Comparison of ENCODE assay signal across 12 cellular contexts in genomic region chr3:149702691-149703426, GRCh38. TPM values are rescaled to one million over a fixed set of nuclear protein-coding genes. Genes with fewer than 3 reads are reported as not detected.
DNase-seq lines count a peak whose midpoint lies in the region; ATAC-seq and TF ChIP-seq lines count a peak whose summit lies in the region.
"Had no signal": no experiment of that assay in that cellular context is flagged by ENCODE, and none has a peak within 500 bp of the region (broad histone marks: within the 10 kb centered on the region; RNA-seq: fewer than 3 reads in every experiment).

No MANE protein-coding gene starts in this region.

- ATAC-seq in Right ventricle myocardium inferior (peak; percentile 82), GM21619 (IDR thresholded peaks at IDR 0.05; ENCODE audit: unreplicated experiment) (no peak)

- TF ChIP-seq CTCF in right atrium auricular region (IDR thresholded peaks at IDR 0.05) (no peak), tibial nerve (IDR thresholded peaks at IDR 0.05) (no peak)

- no peaks in the 10 kb centered on the region for H3K36me3 Mint-ChIP-seq in activated T-helper 1 cell treated with anti-CD3 and anti-CD28 coated beads, Interleukin-12 subunit alpha, Interleukin-12 subunit beta, Interleukin-2, Interleukin-4 antibody, amounts not matched to agents 30 ng/mL and 10 ng/mL and 1 ng/mL, durations not matched to agents 14 hours and 24 hours and 36 hours (ENCODE audit: low read depth)
- H3K36me3 Mint-ChIP-seq: CD4-positive, CD25-positive, alpha-beta regulatory T cell; naive B cell had no signal

- no peak for DNase-seq in Right ventricle myocardium inferior (ENCODE audit: missing footprints)
- no peak for DNase-seq in right atrium auricular region (ENCODE audit: low spot score)
- no peak for DNase-seq in activated T-helper 1 cell treated with anti-CD3 and anti-CD28 coated beads, Interleukin-12 subunit alpha, Interleukin-12 subunit beta, Interleukin-2, Interleukin-4 antibody, amounts not matched to agents 30 ng/mL and 10 ng/mL and 1 ng/mL, durations not matched to agents 14 hours and 24 hours and 36 hours (ENCODE audit: low spot score)
- peak; percentile 33 for DNase-seq in glomerular visceral epithelial cell (ENCODE audit: extremely low spot score)
- peak in 1 of 2 donors; percentile 9 for DNase-seq in tibial nerve (ENCODE audit: low spot score in 2 of 2)
- DNase-seq in NCI-H146 (lab: John Stamatoyannopoulos, UW) = no peak
- DNase-seq in RPMI8226 = no peak
- DNase-seq: naive B cell, NCI-H510A treated with DMSO at 0.1 percent for 48 hours, WERI-Rb-1 had no signal

- H3K4me1 ChIP-seq in right atrium auricular region (no peaks in the 10 kb centered on the region), tibial nerve (peaks cover 0 to 6% (median 0%) of the 10 kb centered on the region in 4 donors)

- 56 to 61% methylated on average over 4 of the region's 4 CpGs for WGBS in tibial nerve, 2 donors

- no peak for TF ChIP-seq EP300 in tibial nerve (IDR thresholded peaks at IDR 0.05)

- H3K27ac Mint-ChIP-seq in activated T-helper 1 cell treated with anti-CD3 and anti-CD28 coated beads, Interleukin-12 subunit alpha, Interleukin-12 subunit beta, Interleukin-2, Interleukin-4 antibody, amounts not matched to agents 30 ng/mL and 10 ng/mL and 1 ng/mL, durations not matched to agents 14 hours and 24 hours and 36 hours = peak overlapping the region; percentile 64

- H3K27ac ChIP-seq in right atrium auricular region (peak overlapping the region in 1 of 2 donors; percentile 23), tibial nerve (peak overlapping the region in 3 of 4 donors; percentile 30 to 53 (median 50))
- H3K27ac ChIP-seq: WERI-Rb-1 had no signal

- H3K4me1 Mint-ChIP-seq in activated T-helper 1 cell treated with anti-CD3 and anti-CD28 coated beads, Interleukin-12 subunit alpha, Interleukin-12 subunit beta, Interleukin-2, Interleukin-4 antibody, amounts not matched to agents 30 ng/mL and 10 ng/mL and 1 ng/mL, durations not matched to agents 14 hours and 24 hours and 36 hours (ENCODE audit: low read depth) = peaks cover 33% of the 10 kb centered on the region

- peaks cover 19% of the 10 kb centered on the region for H3K9me3 Mint-ChIP-seq in activated T-helper 1 cell treated with anti-CD3 and anti-CD28 coated beads, Interleukin-12 subunit alpha, Interleukin-12 subunit beta, Interleukin-2, Interleukin-4 antibody, amounts not matched to agents 30 ng/mL and 10 ng/mL and 1 ng/mL, durations not matched to agents 14 hours and 24 hours and 36 hours

- no peaks in the 10 kb centered on the region for H3K27me3 Mint-ChIP-seq in activated T-helper 1 cell treated with anti-CD3 and anti-CD28 coated beads, Interleukin-12 subunit alpha, Interleukin-12 subunit beta, Interleukin-2, Interleukin-4 antibody, amounts not matched to agents 30 ng/mL and 10 ng/mL and 1 ng/mL, durations not matched to agents 14 hours and 24 hours and 36 hours (ENCODE audit: insufficient read depth)
- H3K27me3 Mint-ChIP-seq: CD4-positive, CD25-positive, alpha-beta regulatory T cell; naive B cell had no signal

- intact Hi-C loops in Right ventricle myocardium inferior (cut with DNase I) = no loop called here
- intact Hi-C loops in activated T-helper 1 cell treated with anti-CD3 and anti-CD28 coated beads, Interleukin-12 subunit alpha, Interleukin-12 subunit beta, Interleukin-2, Interleukin-4 antibody, amounts not matched to agents 30 ng/mL and 10 ng/mL and 1 ng/mL, durations not matched to agents 14 hours and 24 hours and 36 hours (cut with micrococcal nuclease) = loop anchor here (1.0 kb wide), 5 partner anchors 24 to 127 kb away; partner anchors contain the start of gene COMMD2

- TF ChIP-seq POLR2A in tibial nerve (IDR thresholded peaks at IDR 0.05) = no peak

- H3K4me3 ChIP-seq in right atrium auricular region = no peak overlapping the region
- H3K4me3 ChIP-seq in tibial nerve = no peak overlapping the region

- H3K36me3 ChIP-seq in right atrium auricular region (no peaks in the 10 kb centered on the region), tibial nerve (peaks cover 0 to 8% (median 0%) of the 10 kb centered on the region in 3 donors)
- H3K36me3 ChIP-seq: WERI-Rb-1 had no signal

- H3K27me3 ChIP-seq in right atrium auricular region = no peaks in the 10 kb centered on the region
- H3K27me3 ChIP-seq in tibial nerve = no peaks in the 10 kb centered on the region

- H3K9me3 ChIP-seq in right atrium auricular region (peaks cover 0 to 6% of the 10 kb centered on the region in 2 donors), tibial nerve (peaks cover 0 to 13% (median 0%) of the 10 kb centered on the region in 4 donors)

- H3K4me3 Mint-ChIP-seq in activated T-helper 1 cell treated with anti-CD3 and anti-CD28 coated beads, Interleukin-12 subunit alpha, Interleukin-12 subunit beta, Interleukin-2, Interleukin-4 antibody, amounts not matched to agents 30 ng/mL and 10 ng/mL and 1 ng/mL, durations not matched to agents 14 hours and 24 hours and 36 hours = no peak overlapping the region

RNA-seq across cellular contexts. Expression of gene WWTR1, which starts 45.0 kb away (rescaled TPM):
- total RNA-seq in Right ventricle myocardium inferior (42.6 TPM), right atrium auricular region (10 to 100 TPM; 53.4 to 73.1 TPM), tibial nerve (100 to 1,000 TPM in 2 of 4 donors, 10 to 100 TPM in 2; 86.5 to 130 (median 113) TPM)
- 0.57 and 0.81 TPM in 2 replicates for total RNA-seq in activated T-helper 1 cell treated with anti-CD3 and anti-CD28 coated beads, Interleukin-12 subunit alpha, Interleukin-12 subunit beta, Interleukin-2, Interleukin-4 antibody, amounts not matched to agents 30 ng/mL and 10 ng/mL and 1 ng/mL, durations not matched to agents 14 hours and 24 hours and 36 hours

RNA-seq across cellular contexts. Expression of gene COMMD2, which starts 49.4 kb away (rescaled TPM):
- total RNA-seq in Right ventricle myocardium inferior = 18.0 TPM
- total RNA-seq in right atrium auricular region = 10 to 100 TPM; 10.3 to 10.6 TPM
- total RNA-seq in activated T-helper 1 cell treated with anti-CD3 and anti-CD28 coated beads, Interleukin-12 subunit alpha, Interleukin-12 subunit beta, Interleukin-2, Interleukin-4 antibody, amounts not matched to agents 30 ng/mL and 10 ng/mL and 1 ng/mL, durations not matched to agents 14 hours and 24 hours and 36 hours = 44.2 and 44.8 TPM in 2 replicates
- total RNA-seq in tibial nerve = 10 to 100 TPM; 18.6 to 28.2 (median 22.3) TPM

Comparison
In these comparisons a context has a peak if more than half of its experiments do, and no peak if none do; other contexts are left out.
1. RNA of gene WWTR1, which starts 45.0 kb away (total RNA-seq): 86.5 to 130 TPM in tibial nerve, 53.4 to 73.1 TPM in right atrium auricular region and 42.6 TPM in Right ventricle myocardium inferior (single experiment); 0.57 to 0.81 TPM in activated T-helper 1 cell treated with anti-CD3 and anti-CD28 coated beads, Interleukin-12 subunit alpha, Interleukin-12 subunit beta, Interleukin-2, Interleukin-4 antibody, amounts not matched to agents 30 ng/mL and 10 ng/mL and 1 ng/mL, durations not matched to agents 14 hours and 24 hours and 36 hours; every median in the first group is over 10 times any median in the second.